In genomic region chr1:216555653-216556052, GRCh38 we compare ENCODE assay signal across 5 cellular contexts.
"Had no signal": no experiment of that assay in that cellular context is flagged by ENCODE, and none has a peak within 500 bp of the region (broad histone marks: within the 10 kb centered on the region; RNA-seq: fewer than 3 reads in every experiment).

No MANE protein-coding gene starts in this region.

- H2AFZ ChIP-seq: GM23248 had no signal

- H3K36me3 Mint-ChIP-seq: IgD-negative memory B cell had no signal

- H3K27ac ChIP-seq: GM23248 had no signal

- H3K4me3 Mint-ChIP-seq: H9, IgD-negative memory B cell had no signal

- H3K27me3 Mint-ChIP-seq: IgD-negative memory B cell had no signal

- H3K27ac Mint-ChIP-seq: H9, IgD-negative memory B cell had no signal

- DNase-seq: GM23248, GOT3, H9, HCEC 1CT had no signal

- H3K9me3 Mint-ChIP-seq: H9, IgD-negative memory B cell had no signal

- H3K9ac ChIP-seq: GM23248 had no signal

- H3K4me3 ChIP-seq: GM23248 had no signal
